8 cellular contexts compared by ENCODE assay signal in genomic region chr3:58332575-58333179, GRCh38. TPM values are rescaled to one million over a fixed set of nuclear protein-coding genes. Genes with fewer than 3 reads are reported as not detected.
A peak's percentile ranks its signal among the peaks of the same experiment; 100 is the strongest.
DNase-seq lines count a peak whose midpoint lies in the region; ATAC-seq and TF ChIP-seq lines count a peak whose summit lies in the region.

Gene PXK (plus strand): TSS chr3:58332892. CDS start chr3:58332989, 97 bp downstream.

- H3K4me3 ChIP-seq in AG04449 (ENCODE audit: low read depth, low read length) (peak within 1 kb of the TSS; percentile 75), endocrine pancreas (ENCODE audit: control insufficient read depth, insufficient read depth, low read length) (peak within 1 kb of the TSS; percentile 88), mesendoderm (ENCODE audit: low read length) (peak within 1 kb of the TSS; percentile 59)

- H2BK120ac ChIP-seq in mesendoderm (ENCODE audit: low read depth, low read length): no peak within 1 kb of the TSS

- H3K79me2 ChIP-seq in mesendoderm (ENCODE audit: control insufficient read depth, insufficient read depth, low read length): no peaks in the 10 kb centered on the region

- peak within 1 kb of the TSS; percentile 88 for H3K56ac ChIP-seq in mesendoderm (ENCODE audit: low read length)

- no peak within 1 kb of the TSS for H2BK15ac ChIP-seq in mesendoderm (replicated peaks; ENCODE audit: low read depth)

- H3K36me3 ChIP-seq in endocrine pancreas (ENCODE audit: control insufficient read depth, insufficient read depth, low read length) (no peaks in the 10 kb centered on the region), mesendoderm (ENCODE audit: control insufficient read depth, insufficient read depth, low read length) (no peaks in the 10 kb centered on the region)

- H2BK5ac ChIP-seq in mesendoderm (ENCODE audit: low read length): no peak within 1 kb of the TSS

- H3K9ac ChIP-seq in endocrine pancreas (ENCODE audit: control insufficient read depth, insufficient read depth, low read length) (peak within 1 kb of the TSS; percentile 71), mesendoderm (ENCODE audit: low read length) (peak within 1 kb of the TSS; percentile 76)

- H2AK5ac ChIP-seq in mesendoderm (ENCODE audit: low read length): no peak within 1 kb of the TSS

- peak within 1 kb of the TSS; percentile 43 for H3K18ac ChIP-seq in mesendoderm (ENCODE audit: low read length)

- no peaks in the 10 kb centered on the region for H3K9me3 ChIP-seq in endocrine pancreas (ENCODE audit: control insufficient read depth, low read length)

- ATAC-seq in GM18520 (IDR thresholded peaks at IDR 0.05; ENCODE audit: unreplicated experiment) (peak; percentile 82), HG03039 (IDR thresholded peaks at IDR 0.05; ENCODE audit: unreplicated experiment) (peak; percentile 90)

- POLR2A ChIA-PET in AG04449 (lab: Yijun Ruan, JAX): interaction anchor here (0.6 kb wide), 1 partner anchor 49 kb away, joined by 3 read pairs; no protein-coding TSS in a partner anchor

- TF ChIP-seq CTCF in AG04449 (IDR thresholded peaks at IDR 0.05; ENCODE audit: insufficient read depth, low read length, missing control alignments): peak; percentile 48

- H4K5ac ChIP-seq in mesendoderm (ENCODE audit: low read length): peak within 1 kb of the TSS; percentile 81

- H3K27me3 ChIP-seq in endocrine pancreas (ENCODE audit: control insufficient read depth, insufficient read depth, low read length): no peaks in the 10 kb centered on the region
- no peaks in the 10 kb centered on the region for H3K27me3 ChIP-seq in mesendoderm (ENCODE audit: insufficient read depth, low read length, poor library complexity)

- no CpG with 5 or more reads among the region's 76 CpGs for WGBS in mesendoderm (ENCODE audit: extremely low coverage, insufficient coverage, low lambda C conversion rate)

- peak within 1 kb of the TSS; percentile 89 for H3K4me2 ChIP-seq in mesendoderm (ENCODE audit: low read length)

- no peaks in the 10 kb centered on the region for H3K79me1 ChIP-seq in mesendoderm (ENCODE audit: low read length)

- peak within 1 kb of the TSS; percentile 48 for H3K23ac ChIP-seq in mesendoderm (ENCODE audit: low read length)

- DNase-seq in AG04449 (ENCODE audit: low read depth, low spot score) (no peak), NOMO-1 treated with dmso at 0.1 percent for 144 hours (lab: John Stamatoyannopoulos, UW; ENCODE audit: unreplicated experiment) (peak; percentile 74), mesendoderm (peak; percentile 74)
- peak; percentile 44 for DNase-seq in activated CD8-positive, alpha-beta memory T cell treated with anti-CD3 and anti-CD28 coated beads, Interleukin-2, amount 50 U/mL, for 24 hours (ENCODE audit: extremely low read depth)
- DNase-seq in stimulated activated CD8-positive, alpha-beta memory T cell treated with anti-CD3 and anti-CD28 coated beads, Interleukin-12 subunit alpha, Interleukin-12 subunit beta, amount 100 ng/mL, for 4 hours (ENCODE audit: low read depth): peak; percentile 73

- H4K8ac ChIP-seq in mesendoderm (ENCODE audit: low read depth, low read length): no peak within 1 kb of the TSS

- no peak within 1 kb of the TSS for H3K27ac ChIP-seq in mesendoderm (ENCODE audit: low read depth, low read length)

- CTCF ChIA-PET in AG04449 (lab: Yijun Ruan, JAX): interaction anchor here (1.0 to 6.4 kb wide), 8 partner anchors 10 to 159 kb away, joined by 3 to 38 read pairs (median 4); partner anchors contain the start of genes HTD2, KCTD6 and RPP14

- H3K4ac ChIP-seq in mesendoderm (ENCODE audit: low read depth, low read length): peak within 1 kb of the TSS; percentile 56

- peaks cover 4% of the 10 kb centered on the region for H3K4me1 ChIP-seq in endocrine pancreas (ENCODE audit: control insufficient read depth, insufficient read depth, low read length)
- H3K4me1 ChIP-seq in mesendoderm (ENCODE audit: control insufficient read depth, low read depth, low read length): no peaks in the 10 kb centered on the region

RNA-seq across cellular contexts. Expression of gene PXK, which starts in this region (rescaled TPM):
- 5.3 TPM for polyA plus RNA-seq in mesendoderm (2013, experiment 1 of 2)
- 5.1 TPM for polyA plus RNA-seq in mesendoderm (2013, experiment 2 of 2)
